ENCODE assay signal across 9 cellular contexts in genomic region chr20:46699651-46700359, GRCh38.
DNase-seq lines count a peak whose midpoint lies in the region; ATAC-seq and TF ChIP-seq lines count a peak whose summit lies in the region.
"Had no signal": no experiment of that assay in that cellular context is flagged by ENCODE, and none has a peak within 500 bp of the region (broad histone marks: within the 10 kb centered on the region; RNA-seq: fewer than 3 reads in every experiment).

No MANE protein-coding gene starts in this region.

- H3K9ac ChIP-seq in SU-DHL-6 (ENCODE audit: low read length), result no peak overlapping the region

- H3K36me3 ChIP-seq in SU-DHL-6 (ENCODE audit: low read length), result no peaks in the 10 kb centered on the region

- H3K4me3 ChIP-seq in HFF-Myc (replicated peaks; ENCODE audit: low read depth, low read length) (no peak overlapping the region), SU-DHL-6 (ENCODE audit: insufficient read depth, low read length, poor library complexity, severe bottlenecking) (no peak overlapping the region)

- ATAC-seq in HG03280 (IDR thresholded peaks at IDR 0.05; ENCODE audit: unreplicated experiment), result no peak

- CTCF ChIA-PET in activated naive CD4-positive, alpha-beta T cell treated with anti-CD3 and anti-CD28 coated beads, Interleukin-2, amount 10 ng/mL, durations not matched to agents 7 days and 5 days (lab: Charles Lee), result interaction anchor here (1.0 kb wide), 1 partner anchor 155 kb away, joined by 3 read pairs; no protein-coding TSS in a partner anchor

- TF ChIP-seq CTCF in HFF-Myc (IDR thresholded peaks at IDR 0.05; ENCODE audit: low read depth, low read length, missing control alignments) (peak; percentile 81), SU-DHL-6 (IDR thresholded peaks at IDR 0.05; ENCODE audit: insufficient read depth, low read length, poor library complexity, severe bottlenecking) (peak; percentile 45)

- DNase-seq in AG20443 (ENCODE audit: low spot score) (peak; percentile 35), HFF-Myc (ENCODE audit: extremely low read depth, low read depth) (no peak), foreskin melanocyte (peak; percentile 60), NCI-H2227 treated with DMSO at 0.1 percent for 48 hours (lab: John Stamatoyannopoulos, UW) (no peak)
- no peak for DNase-seq in activated effector memory CD4-positive, alpha-beta T cell treated with Interleukin-2 at 50 U/mL for 16 hours
- DNase-seq in activated naive CD4-positive, alpha-beta T cell treated with anti-CD3 and anti-CD28 coated beads, Interleukin-2, amount 10 ng/mL, durations not matched to agents 7 days and 5 days, result no peak
- DNase-seq: activated naive CD8-positive, alpha-beta T cell treated with anti-CD3 and anti-CD28 coated beads, Interleukin-2, amount 10 ng/mL, durations not matched to agents 7 days and 5 days had no signal

- peaks cover 47% of the 10 kb centered on the region for H3K27me3 Mint-ChIP-seq in activated naive CD4-positive, alpha-beta T cell treated with anti-CD3 and anti-CD28 coated beads, Interleukin-2, amount 10 ng/mL, durations not matched to agents 7 days and 5 days

- no peaks in the 10 kb centered on the region for H3K9me3 Mint-ChIP-seq in activated naive CD4-positive, alpha-beta T cell treated with anti-CD3 and anti-CD28 coated beads, Interleukin-2, amount 10 ng/mL, durations not matched to agents 7 days and 5 days
- H3K9me3 Mint-ChIP-seq: activated naive CD8-positive, alpha-beta T cell treated with anti-CD3 and anti-CD28 coated beads, Interleukin-2, amount 10 ng/mL, durations not matched to agents 7 days and 5 days had no signal

- H3K9me3 ChIP-seq in SU-DHL-6 (ENCODE audit: insufficient read depth, low read length), result no peaks in the 10 kb centered on the region

- H3F3A ChIP-seq in SU-DHL-6 (ENCODE audit: insufficient read depth), result no peaks in the 10 kb centered on the region

- no peak overlapping the region for H3K27ac ChIP-seq in SU-DHL-6 (ENCODE audit: low read depth, low read length)

- H3K27ac Mint-ChIP-seq in activated naive CD4-positive, alpha-beta T cell treated with anti-CD3 and anti-CD28 coated beads, Interleukin-2, amount 10 ng/mL, durations not matched to agents 7 days and 5 days, result no peak overlapping the region
- H3K27ac Mint-ChIP-seq: activated naive CD8-positive, alpha-beta T cell treated with anti-CD3 and anti-CD28 coated beads, Interleukin-2, amount 10 ng/mL, durations not matched to agents 7 days and 5 days had no signal

- peaks cover 7% of the 10 kb centered on the region for H3K4me1 Mint-ChIP-seq in activated naive CD4-positive, alpha-beta T cell treated with anti-CD3 and anti-CD28 coated beads, Interleukin-2, amount 10 ng/mL, durations not matched to agents 7 days and 5 days

- no peak overlapping the region for H3K4me2 ChIP-seq in SU-DHL-6 (ENCODE audit: low read depth, low read length, poor library complexity, severe bottlenecking)

- H3K9me2 ChIP-seq in SU-DHL-6 (replicated peaks; ENCODE audit: insufficient read depth, low read length), result no peaks in the 10 kb centered on the region

- no peaks in the 10 kb centered on the region for H4K20me1 ChIP-seq in SU-DHL-6 (ENCODE audit: low read depth, low read length)

- no peaks in the 10 kb centered on the region for H3K27me3 ChIP-seq in SU-DHL-6 (ENCODE audit: low read length)

- no peaks in the 10 kb centered on the region for H3K79me2 ChIP-seq in SU-DHL-6 (ENCODE audit: insufficient read depth, low read length)

- no peak overlapping the region for H2AFZ ChIP-seq in SU-DHL-6 (ENCODE audit: low read depth, low read length, severe bottlenecking)

- H3K4me3 Mint-ChIP-seq in activated naive CD4-positive, alpha-beta T cell treated with anti-CD3 and anti-CD28 coated beads, Interleukin-2, amount 10 ng/mL, durations not matched to agents 7 days and 5 days, result no peak overlapping the region
- H3K4me3 Mint-ChIP-seq: activated naive CD8-positive, alpha-beta T cell treated with anti-CD3 and anti-CD28 coated beads, Interleukin-2, amount 10 ng/mL, durations not matched to agents 7 days and 5 days had no signal

- H3K36me3 Mint-ChIP-seq in activated naive CD4-positive, alpha-beta T cell treated with anti-CD3 and anti-CD28 coated beads, Interleukin-2, amount 10 ng/mL, durations not matched to agents 7 days and 5 days, result no peaks in the 10 kb centered on the region
- H3K36me3 Mint-ChIP-seq: activated naive CD8-positive, alpha-beta T cell treated with anti-CD3 and anti-CD28 coated beads, Interleukin-2, amount 10 ng/mL, durations not matched to agents 7 days and 5 days had no signal

Comparison
In these comparisons a context has a peak if more than half of its experiments do, and no peak if none do; other contexts are left out.
1. DNase-seq: peak in AG20443 (single experiment) and foreskin melanocyte (single experiment); none in HFF-Myc (single experiment), NCI-H2227 treated with DMSO at 0.1 percent for 48 hours (single experiment), activated effector memory CD4-positive, alpha-beta T cell treated with Interleukin-2 at 50 U/mL for 16 hours (single experiment) and activated naive CD4-positive, alpha-beta T cell treated with anti-CD3 and anti-CD28 coated beads, Interleukin-2, amount 10 ng/mL, durations not matched to agents 7 days and 5 days (single experiment).